Comparison of ENCODE assay signal across 1 cellular context in genomic region chr9:6412572-6413364, GRCh38.
TF ChIP-seq lines count a peak whose summit lies in the region.

Gene UHRF2, plus strand, starts transcription at chr9:6413199. Its CDS starts 292 bp downstream, at chr9:6413491.

TF ChIP-seq in HepG2, 621 proteins besides CTCF, POLR2A, EP300 and RAD21 (continued from another document and continues in another):
- TF ChIP-seq, protein P1, sequence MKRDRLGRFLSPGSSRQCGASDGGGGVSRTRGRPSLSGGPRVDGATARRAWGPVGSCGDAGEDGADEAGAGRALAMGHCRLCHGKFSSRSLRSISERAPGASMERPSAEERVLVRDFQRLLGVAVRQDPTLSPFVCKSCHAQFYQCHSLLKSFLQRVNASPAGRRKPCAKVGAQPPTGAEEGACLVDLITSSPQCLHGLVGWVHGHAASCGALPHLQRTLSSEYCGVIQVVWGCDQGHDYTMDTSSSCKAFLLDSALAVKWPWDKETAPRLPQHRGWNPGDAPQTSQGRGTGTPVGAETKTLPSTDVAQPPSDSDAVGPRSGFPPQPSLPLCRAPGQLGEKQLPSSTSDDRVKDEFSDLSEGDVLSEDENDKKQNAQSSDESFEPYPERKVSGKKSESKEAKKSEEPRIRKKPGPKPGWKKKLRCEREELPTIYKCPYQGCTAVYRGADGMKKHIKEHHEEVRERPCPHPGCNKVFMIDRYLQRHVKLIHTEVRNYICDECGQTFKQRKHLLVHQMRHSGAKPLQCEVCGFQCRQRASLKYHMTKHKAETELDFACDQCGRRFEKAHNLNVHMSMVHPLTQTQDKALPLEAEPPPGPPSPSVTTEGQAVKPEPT (CRISPR knock-in tag; IDR thresholded peaks at IDR 0.05; ENCODE audit: low read depth), result no peak
- no peak for TF ChIP-seq TSC22D2 (CRISPR knock-in tag; IDR thresholded peaks at IDR 0.05; ENCODE audit: borderline replicate concordance)
- no peak for TF ChIP-seq SP140L (CRISPR knock-in tag; IDR thresholded peaks at IDR 0.05; ENCODE audit: borderline replicate concordance)
- TF ChIP-seq, protein P2, sequence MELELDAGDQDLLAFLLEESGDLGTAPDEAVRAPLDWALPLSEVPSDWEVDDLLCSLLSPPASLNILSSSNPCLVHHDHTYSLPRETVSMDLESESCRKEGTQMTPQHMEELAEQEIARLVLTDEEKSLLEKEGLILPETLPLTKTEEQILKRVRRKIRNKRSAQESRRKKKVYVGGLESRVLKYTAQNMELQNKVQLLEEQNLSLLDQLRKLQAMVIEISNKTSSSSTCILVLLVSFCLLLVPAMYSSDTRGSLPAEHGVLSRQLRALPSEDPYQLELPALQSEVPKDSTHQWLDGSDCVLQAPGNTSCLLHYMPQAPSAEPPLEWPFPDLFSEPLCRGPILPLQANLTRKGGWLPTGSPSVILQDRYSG (CRISPR knock-in tag; IDR thresholded peaks at IDR 0.05), result peak; percentile 91; the same call in 1 of the 2 replicates
- TF ChIP-seq ARNT2 (CRISPR knock-in tag; IDR thresholded peaks at IDR 0.05; ENCODE audit: low read depth), result peak; percentile 87
- peak; percentile 38 for TF ChIP-seq CREM (IDR thresholded peaks at IDR 0.05)
- TF ChIP-seq CREM (CRISPR knock-in tag; IDR thresholded peaks at IDR 0.05), result no peak
- peak; percentile 30 for TF ChIP-seq ZNF407 (CRISPR knock-in tag; IDR thresholded peaks at IDR 0.05; ENCODE audit: not compliant biosample characterization)
- no peak for TF ChIP-seq NKX3-1 (CRISPR knock-in tag; IDR thresholded peaks at IDR 0.05)
- no peak for TF ChIP-seq ZNF296 (CRISPR knock-in tag; conservative IDR thresholded peaks at IDR 0.05)
- no peak for TF ChIP-seq HNRNPK (IDR thresholded peaks at IDR 0.05; ENCODE audit: low read depth, low read length, poor library complexity, severe bottlenecking)
- TF ChIP-seq ZNF563 (CRISPR knock-in tag; IDR thresholded peaks at IDR 0.05), result 0 out of 2 replicates have a peak, but pooled peaks have one; percentile 75
- TF ChIP-seq MAFG (CRISPR knock-in tag; IDR thresholded peaks at IDR 0.05), result no peak
- TF ChIP-seq KAT8 (CRISPR knock-in tag; IDR thresholded peaks at IDR 0.05), result peak; percentile 91
- TF ChIP-seq ZNF879 (CRISPR knock-in tag; IDR thresholded peaks at IDR 0.05), result peak; percentile 67; the same call in 1 of the 2 replicates
- no peak for TF ChIP-seq NBN (conservative IDR thresholded peaks at IDR 0.05)
- no peak for TF ChIP-seq NFE2L2 (IDR thresholded peaks at IDR 0.05; ENCODE audit: low read length)
- TF ChIP-seq JUND (CRISPR knock-in tag; IDR thresholded peaks at IDR 0.05), result no peak
- 0 out of 2 replicates have a peak, but pooled peaks have one; percentile 39 for TF ChIP-seq POGK (CRISPR knock-in tag; conservative IDR thresholded peaks at IDR 0.05)
- TF ChIP-seq HMG20B (CRISPR knock-in tag; conservative IDR thresholded peaks at IDR 0.05), result no peak
- no peak for TF ChIP-seq ZNF747 (CRISPR knock-in tag; IDR thresholded peaks at IDR 0.05; ENCODE audit: borderline replicate concordance)
- no peak for TF ChIP-seq ZBTB10 (CRISPR knock-in tag; IDR thresholded peaks at IDR 0.05; ENCODE audit: borderline replicate concordance)
- TF ChIP-seq MTA3 (CRISPR knock-in tag; IDR thresholded peaks at IDR 0.05), result no peak
- TF ChIP-seq ZNF850 (CRISPR knock-in tag; conservative IDR thresholded peaks at IDR 0.05), result no peak
- TF ChIP-seq, protein P3, sequence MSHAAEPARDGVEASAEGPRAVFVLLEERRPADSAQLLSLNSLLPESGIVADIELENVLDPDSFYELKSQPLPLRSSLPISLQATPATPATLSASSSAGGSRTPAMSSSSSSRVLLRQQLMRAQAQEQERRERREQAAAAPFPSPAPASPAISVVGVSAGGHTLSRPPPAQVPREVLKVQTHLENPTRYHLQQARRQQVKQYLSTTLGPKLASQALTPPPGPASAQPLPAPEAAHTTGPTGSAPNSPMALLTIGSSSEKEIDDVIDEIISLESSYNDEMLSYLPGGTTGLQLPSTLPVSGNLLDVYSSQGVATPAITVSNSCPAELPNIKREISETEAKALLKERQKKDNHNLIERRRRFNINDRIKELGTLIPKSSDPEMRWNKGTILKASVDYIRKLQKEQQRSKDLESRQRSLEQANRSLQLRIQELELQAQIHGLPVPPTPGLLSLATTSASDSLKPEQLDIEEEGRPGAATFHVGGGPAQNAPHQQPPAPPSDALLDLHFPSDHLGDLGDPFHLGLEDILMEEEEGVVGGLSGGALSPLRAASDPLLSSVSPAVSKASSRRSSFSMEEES (CRISPR knock-in tag; IDR thresholded peaks at IDR 0.05), result peak; percentile 52; the same call in 1 of the 2 replicates
- TF ChIP-seq ZFY (CRISPR knock-in tag; IDR thresholded peaks at IDR 0.05), result peak; percentile 92
- no peak for TF ChIP-seq ZNF660 (CRISPR knock-in tag; IDR thresholded peaks at IDR 0.05; ENCODE audit: borderline replicate concordance, low read depth)
- TF ChIP-seq PTBP1 (IDR thresholded peaks at IDR 0.05; ENCODE audit: low read depth, low read length, poor library complexity, severe bottlenecking), result no peak
- TF ChIP-seq TAF1 (CRISPR knock-in tag; IDR thresholded peaks at IDR 0.05), result peak; percentile 58
- TF ChIP-seq, protein P4, sequence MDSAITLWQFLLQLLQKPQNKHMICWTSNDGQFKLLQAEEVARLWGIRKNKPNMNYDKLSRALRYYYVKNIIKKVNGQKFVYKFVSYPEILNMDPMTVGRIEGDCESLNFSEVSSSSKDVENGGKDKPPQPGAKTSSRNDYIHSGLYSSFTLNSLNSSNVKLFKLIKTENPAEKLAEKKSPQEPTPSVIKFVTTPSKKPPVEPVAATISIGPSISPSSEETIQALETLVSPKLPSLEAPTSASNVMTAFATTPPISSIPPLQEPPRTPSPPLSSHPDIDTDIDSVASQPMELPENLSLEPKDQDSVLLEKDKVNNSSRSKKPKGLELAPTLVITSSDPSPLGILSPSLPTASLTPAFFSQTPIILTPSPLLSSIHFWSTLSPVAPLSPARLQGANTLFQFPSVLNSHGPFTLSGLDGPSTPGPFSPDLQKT (CRISPR knock-in tag; IDR thresholded peaks at IDR 0.05; ENCODE audit: borderline replicate concordance), result no peak
- TF ChIP-seq ZNF317 (CRISPR knock-in tag; IDR thresholded peaks at IDR 0.05), result no peak
- no peak for TF ChIP-seq NR1H2 (CRISPR knock-in tag; IDR thresholded peaks at IDR 0.05; ENCODE audit: borderline replicate concordance, low read depth)
- TF ChIP-seq ZBTB49 (CRISPR knock-in tag; IDR thresholded peaks at IDR 0.05; ENCODE audit: borderline replicate concordance), result no peak
- no peak for TF ChIP-seq FIP1L1 (IDR thresholded peaks at IDR 0.05; ENCODE audit: borderline replicate concordance, insufficient read depth, low read depth, low read length)
- TF ChIP-seq TBX2 (CRISPR knock-in tag; IDR thresholded peaks at IDR 0.05; ENCODE audit: borderline replicate concordance), result peak; percentile 78
- peak; percentile 73; the same call in 1 of the 2 replicates for TF ChIP-seq ZFP37 (CRISPR knock-in tag; IDR thresholded peaks at IDR 0.05; ENCODE audit: borderline replicate concordance)
- TF ChIP-seq HCFC1 (IDR thresholded peaks at IDR 0.05; ENCODE audit: low read depth, low read length), result no peak
- TF ChIP-seq ZNF550 (CRISPR knock-in tag; IDR thresholded peaks at IDR 0.05; ENCODE audit: borderline replicate concordance), result no peak
